15 cellular contexts compared by ENCODE assay signal in genomic region chr19:42287017-42287825, GRCh38. TPM values are rescaled to one million over a fixed set of nuclear protein-coding genes. Genes with fewer than 3 reads are reported as not detected.
DNase-seq lines count a peak whose midpoint lies in the region; TF ChIP-seq lines count a peak whose summit lies in the region.
"Had no signal": no experiment of that assay in that cellular context is flagged by ENCODE, and none has a peak within 500 bp of the region (broad histone marks: within the 10 kb centered on the region; RNA-seq: fewer than 3 reads in every experiment).

No MANE protein-coding gene starts in this region.

- no peak for TF ChIP-seq POLR2A in uterus (IDR thresholded peaks at IDR 0.05)

- H3K9ac ChIP-seq in endocrine pancreas (ENCODE audit: control insufficient read depth, insufficient read depth, low read length): peak overlapping the region; percentile 10

- TF ChIP-seq CTCF in neutrophil (IDR thresholded peaks at IDR 0.05) (no peak), uterus (IDR thresholded peaks at IDR 0.05) (no peak)

- DNase-seq in activated effector memory CD4-positive, alpha-beta T cell treated with anti-CD3 and anti-CD28 coated beads, Interleukin-2, amount 50 U/mL, for 16 hours: peak; percentile 60
- no peak for DNase-seq in activated effector memory CD4-positive, alpha-beta T cell treated with Interleukin-2 at 50 U/mL for 16 hours
- DNase-seq in uterus (no peak), NCI-H774 (lab: John Stamatoyannopoulos, UW) (no peak), amygdala (lab: John Stamatoyannopoulos, UW) (no peak), midbrain (lab: John Stamatoyannopoulos, UW) (no peak)
- DNase-seq: DMS153; NCI-H1930; NCI-H524; retina; stimulated activated CD4-positive, alpha-beta T cell treated with anti-CD3 and anti-CD28 coated beads, Interleukin-4, amount 100 ng/mL, for 4 hours; T-helper 1 cell had no signal

- H3K4me1 ChIP-seq in endocrine pancreas (ENCODE audit: control insufficient read depth, insufficient read depth, low read length) (no peaks in the 10 kb centered on the region), neutrophil (ENCODE audit: control insufficient read depth in 1 of 2, insufficient read depth in 1 of 2, low read depth in 1 of 2, low read length in 1 of 2) (peaks cover 33 to 34% of the 10 kb centered on the region in 2 experiments), uterus (peaks cover 6 to 32% of the 10 kb centered on the region in 2 donors)

- H3K9me3 ChIP-seq in endocrine pancreas (ENCODE audit: control insufficient read depth, low read length) (no peaks in the 10 kb centered on the region), neutrophil (no peaks in the 10 kb centered on the region), uterus (no peaks in the 10 kb centered on the region)

- intact Hi-C loops in uterus (cut with DNase I; ENCODE audit: low total_unique reads): no loop called here

- no peak overlapping the region for H3K4me3 ChIP-seq in endocrine pancreas (ENCODE audit: control insufficient read depth, insufficient read depth, low read length)
- no peak overlapping the region for H3K4me3 ChIP-seq in neutrophil (ENCODE audit: low read depth in 1 of 2, low read length in 1 of 2)
- H3K4me3 ChIP-seq in uterus: no peak overlapping the region

- H3K27ac ChIP-seq in neutrophil: peak overlapping the region; percentile 95
- H3K27ac ChIP-seq in uterus: peak overlapping the region; percentile 91 to 97

- H3K36me3 ChIP-seq in endocrine pancreas (ENCODE audit: control insufficient read depth, insufficient read depth, low read length) (peaks cover 14% of the 10 kb centered on the region), neutrophil (peaks cover 57% of the 10 kb centered on the region), uterus (no peaks in the 10 kb centered on the region)

- H3K27me3 ChIP-seq in endocrine pancreas (ENCODE audit: control insufficient read depth, insufficient read depth, low read length) (no peaks in the 10 kb centered on the region), neutrophil (peaks cover 2% of the 10 kb centered on the region), uterus (no peaks in the 10 kb centered on the region)

RNA-seq across cellular contexts. Expression of gene PRR19, which starts 14.7 kb away (rescaled TPM):
- total RNA-seq in uterus: under 1 TPM in 1 of 4 donors, not detected in 3; 0.14 TPM

RNA-seq across cellular contexts. Expression of gene PAFAH1B3, which starts 15.2 kb away (rescaled TPM):
- 10 to 100 TPM in 2 of 4 donors, 1 to 10 TPM in 1, not detected in 1; 5.6 to 35.0 (median 19.4) TPM for total RNA-seq in uterus

RNA-seq across cellular contexts. Expression of gene CIC, which starts 18.2 kb away (rescaled TPM):
- 100 to 1,000 TPM in 1 of 4 donors, 10 to 100 TPM in 3; 28.7 to 155 (median 47.4) TPM for total RNA-seq in uterus

RNA-seq across cellular contexts. Expression of gene TMEM145, which starts 25.9 kb away (rescaled TPM):
- total RNA-seq in uterus: under 1 TPM in 1 of 4 donors, not detected in 3; 0.69 TPM
- total RNA-seq: aorta had no signal

RNA-seq across cellular contexts. Expression of gene ERF, which starts 32.3 kb away (rescaled TPM):
- total RNA-seq in uterus: 100 to 1,000 TPM in 1 of 4 donors, 10 to 100 TPM in 3; 14.1 to 141 (median 42.9) TPM
